In the genomic region with DNA sequence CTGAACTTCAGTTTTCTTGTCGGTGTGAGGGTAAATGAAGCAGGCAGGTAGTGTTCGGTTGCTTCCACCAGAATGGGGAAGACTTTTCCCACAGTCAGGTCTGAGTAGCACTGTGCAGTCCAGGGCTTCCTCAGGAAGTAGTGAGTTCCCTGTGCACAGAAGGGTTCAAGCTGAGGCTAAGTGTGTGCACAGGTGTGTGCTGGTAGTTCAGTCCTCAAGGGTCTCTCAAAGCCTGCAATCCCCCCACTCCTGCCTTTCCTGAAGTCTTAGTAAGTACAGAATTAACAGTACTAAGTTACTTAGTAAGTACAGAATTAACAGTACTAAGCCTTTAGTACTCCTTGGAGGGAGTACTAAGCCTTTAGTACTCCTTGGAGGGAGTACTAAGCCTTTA, we compare ENCODE assay signal across 1 cellular context.
TF ChIP-seq lines count a peak whose summit lies in the region.

No MANE protein-coding gene starts in this region.

TF ChIP-seq in WTC11, 78 proteins besides CTCF, POLR2A, EP300 and RAD21 (continued from another document):
- TF ChIP-seq, protein P1, sequence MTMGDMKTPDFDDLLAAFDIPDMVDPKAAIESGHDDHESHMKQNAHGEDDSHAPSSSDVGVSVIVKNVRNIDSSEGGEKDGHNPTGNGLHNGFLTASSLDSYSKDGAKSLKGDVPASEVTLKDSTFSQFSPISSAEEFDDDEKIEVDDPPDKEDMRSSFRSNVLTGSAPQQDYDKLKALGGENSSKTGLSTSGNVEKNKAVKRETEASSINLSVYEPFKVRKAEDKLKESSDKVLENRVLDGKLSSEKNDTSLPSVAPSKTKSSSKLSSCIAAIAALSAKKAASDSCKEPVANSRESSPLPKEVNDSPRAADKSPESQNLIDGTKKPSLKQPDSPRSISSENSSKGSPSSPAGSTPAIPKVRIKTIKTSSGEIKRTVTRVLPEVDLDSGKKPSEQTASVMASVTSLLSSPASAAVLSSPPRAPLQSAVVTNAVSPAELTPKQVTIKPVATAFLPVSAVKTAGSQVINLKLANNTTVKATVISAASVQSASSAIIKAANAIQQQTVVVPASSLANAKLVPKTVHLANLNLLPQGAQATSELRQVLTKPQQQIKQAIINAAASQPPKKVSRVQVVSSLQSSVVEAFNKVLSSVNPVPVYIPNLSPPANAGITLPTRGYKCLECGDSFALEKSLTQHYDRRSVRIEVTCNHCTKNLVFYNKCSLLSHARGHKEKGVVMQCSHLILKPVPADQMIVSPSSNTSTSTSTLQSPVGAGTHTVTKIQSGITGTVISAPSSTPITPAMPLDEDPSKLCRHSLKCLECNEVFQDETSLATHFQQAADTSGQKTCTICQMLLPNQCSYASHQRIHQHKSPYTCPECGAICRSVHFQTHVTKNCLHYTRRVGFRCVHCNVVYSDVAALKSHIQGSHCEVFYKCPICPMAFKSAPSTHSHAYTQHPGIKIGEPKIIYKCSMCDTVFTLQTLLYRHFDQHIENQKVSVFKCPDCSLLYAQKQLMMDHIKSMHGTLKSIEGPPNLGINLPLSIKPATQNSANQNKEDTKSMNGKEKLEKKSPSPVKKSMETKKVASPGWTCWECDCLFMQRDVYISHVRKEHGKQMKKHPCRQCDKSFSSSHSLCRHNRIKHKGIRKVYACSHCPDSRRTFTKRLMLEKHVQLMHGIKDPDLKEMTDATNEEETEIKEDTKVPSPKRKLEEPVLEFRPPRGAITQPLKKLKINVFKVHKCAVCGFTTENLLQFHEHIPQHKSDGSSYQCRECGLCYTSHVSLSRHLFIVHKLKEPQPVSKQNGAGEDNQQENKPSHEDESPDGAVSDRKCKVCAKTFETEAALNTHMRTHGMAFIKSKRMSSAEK (CRISPR knock-in tag; IDR thresholded peaks at IDR 0.05; ENCODE audit: borderline replicate concordance) = no peak
- TF ChIP-seq ZBTB21 (CRISPR knock-in tag; IDR thresholded peaks at IDR 0.05; ENCODE audit: borderline replicate concordance) (no peak), NR3C1 (CRISPR knock-in tag; conservative IDR thresholded peaks at IDR 0.05; ENCODE audit: low read depth) (no peak), JUN (CRISPR knock-in tag; IDR thresholded peaks at IDR 0.05) (no peak), NFATC4 (CRISPR knock-in tag; IDR thresholded peaks at IDR 0.05) (no peak), TEAD4 (CRISPR knock-in tag; IDR thresholded peaks at IDR 0.05) (no peak), CREM (CRISPR knock-in tag; IDR thresholded peaks at IDR 0.05) (no peak), GRHL2 (CRISPR knock-in tag; IDR thresholded peaks at IDR 0.05; ENCODE audit: insufficient replicate concordance, severe bottlenecking) (no peak), JAZF1 (CRISPR knock-in tag; IDR thresholded peaks at IDR 0.05) (no peak), ZNF138 (CRISPR knock-in tag; conservative IDR thresholded peaks at IDR 0.05) (no peak)
- TF ChIP-seq, protein P2, sequence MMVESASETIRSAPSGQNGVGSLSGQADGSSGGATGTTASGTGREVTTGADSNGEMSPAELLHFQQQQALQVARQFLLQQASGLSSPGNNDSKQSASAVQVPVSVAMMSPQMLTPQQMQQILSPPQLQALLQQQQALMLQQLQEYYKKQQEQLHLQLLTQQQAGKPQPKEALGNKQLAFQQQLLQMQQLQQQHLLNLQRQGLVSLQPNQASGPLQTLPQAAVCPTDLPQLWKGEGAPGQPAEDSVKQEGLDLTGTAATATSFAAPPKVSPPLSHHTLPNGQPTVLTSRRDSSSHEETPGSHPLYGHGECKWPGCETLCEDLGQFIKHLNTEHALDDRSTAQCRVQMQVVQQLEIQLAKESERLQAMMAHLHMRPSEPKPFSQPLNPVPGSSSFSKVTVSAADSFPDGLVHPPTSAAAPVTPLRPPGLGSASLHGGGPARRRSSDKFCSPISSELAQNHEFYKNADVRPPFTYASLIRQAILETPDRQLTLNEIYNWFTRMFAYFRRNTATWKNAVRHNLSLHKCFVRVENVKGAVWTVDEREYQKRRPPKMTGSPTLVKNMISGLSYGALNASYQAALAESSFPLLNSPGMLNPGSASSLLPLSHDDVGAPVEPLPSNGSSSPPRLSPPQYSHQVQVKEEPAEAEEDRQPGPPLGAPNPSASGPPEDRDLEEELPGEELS (CRISPR knock-in tag; IDR thresholded peaks at IDR 0.05) = no peak
- TF ChIP-seq, protein P3, sequence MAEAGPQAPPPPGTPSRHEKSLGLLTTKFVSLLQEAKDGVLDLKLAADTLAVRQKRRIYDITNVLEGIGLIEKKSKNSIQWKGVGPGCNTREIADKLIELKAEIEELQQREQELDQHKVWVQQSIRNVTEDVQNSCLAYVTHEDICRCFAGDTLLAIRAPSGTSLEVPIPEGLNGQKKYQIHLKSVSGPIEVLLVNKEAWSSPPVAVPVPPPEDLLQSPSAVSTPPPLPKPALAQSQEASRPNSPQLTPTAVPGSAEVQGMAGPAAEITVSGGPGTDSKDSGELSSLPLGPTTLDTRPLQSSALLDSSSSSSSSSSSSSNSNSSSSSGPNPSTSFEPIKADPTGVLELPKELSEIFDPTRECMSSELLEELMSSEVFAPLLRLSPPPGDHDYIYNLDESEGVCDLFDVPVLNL (CRISPR knock-in tag; IDR thresholded peaks at IDR 0.05; ENCODE audit: borderline replicate concordance, low read depth) = no peak
- TF ChIP-seq, protein P4, sequence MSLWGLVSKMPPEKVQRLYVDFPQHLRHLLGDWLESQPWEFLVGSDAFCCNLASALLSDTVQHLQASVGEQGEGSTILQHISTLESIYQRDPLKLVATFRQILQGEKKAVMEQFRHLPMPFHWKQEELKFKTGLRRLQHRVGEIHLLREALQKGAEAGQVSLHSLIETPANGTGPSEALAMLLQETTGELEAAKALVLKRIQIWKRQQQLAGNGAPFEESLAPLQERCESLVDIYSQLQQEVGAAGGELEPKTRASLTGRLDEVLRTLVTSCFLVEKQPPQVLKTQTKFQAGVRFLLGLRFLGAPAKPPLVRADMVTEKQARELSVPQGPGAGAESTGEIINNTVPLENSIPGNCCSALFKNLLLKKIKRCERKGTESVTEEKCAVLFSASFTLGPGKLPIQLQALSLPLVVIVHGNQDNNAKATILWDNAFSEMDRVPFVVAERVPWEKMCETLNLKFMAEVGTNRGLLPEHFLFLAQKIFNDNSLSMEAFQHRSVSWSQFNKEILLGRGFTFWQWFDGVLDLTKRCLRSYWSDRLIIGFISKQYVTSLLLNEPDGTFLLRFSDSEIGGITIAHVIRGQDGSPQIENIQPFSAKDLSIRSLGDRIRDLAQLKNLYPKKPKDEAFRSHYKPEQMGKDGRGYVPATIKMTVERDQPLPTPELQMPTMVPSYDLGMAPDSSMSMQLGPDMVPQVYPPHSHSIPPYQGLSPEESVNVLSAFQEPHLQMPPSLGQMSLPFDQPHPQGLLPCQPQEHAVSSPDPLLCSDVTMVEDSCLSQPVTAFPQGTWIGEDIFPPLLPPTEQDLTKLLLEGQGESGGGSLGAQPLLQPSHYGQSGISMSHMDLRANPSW (CRISPR knock-in tag; conservative IDR thresholded peaks at IDR 0.05; ENCODE audit: low read depth) = no peak
- TF ChIP-seq, protein P5, sequence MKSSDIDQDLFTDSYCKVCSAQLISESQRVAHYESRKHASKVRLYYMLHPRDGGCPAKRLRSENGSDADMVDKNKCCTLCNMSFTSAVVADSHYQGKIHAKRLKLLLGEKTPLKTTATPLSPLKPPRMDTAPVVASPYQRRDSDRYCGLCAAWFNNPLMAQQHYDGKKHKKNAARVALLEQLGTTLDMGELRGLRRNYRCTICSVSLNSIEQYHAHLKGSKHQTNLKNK (CRISPR knock-in tag; IDR thresholded peaks at IDR 0.05) = no peak
TF ChIP-seq in WTC11: peak in this region for 0.
